8 cellular contexts compared by ENCODE assay signal in genomic region chrX:136209016-136209738, GRCh38. TPM values are rescaled to one million over a fixed set of nuclear protein-coding genes. Genes with fewer than 3 reads are reported as not detected.
DNase-seq lines count a peak whose midpoint lies in the region; ATAC-seq, FAIRE-seq and TF ChIP-seq lines count a peak whose summit lies in the region.

No MANE protein-coding gene starts in this region.

- H3K4me1 Mint-ChIP-seq in nephron, result peaks cover 16% of the 10 kb centered on the region

- TF ChIP-seq CTCF in AG04450 (IDR thresholded peaks at IDR 0.05; ENCODE audit: low read depth, low read length), result peak; percentile 60
- peak; percentile 66 for TF ChIP-seq CTCF in WERI-Rb-1 (IDR thresholded peaks at IDR 0.05; ENCODE audit: low read depth, low read length)
- peak in 5 of 6 experiments; percentile 45 to 59 (median 53) for TF ChIP-seq CTCF in esophagus squamous epithelium (IDR thresholded peaks at IDR 0.05)
- peak in 2 of 3 experiments; percentile 34 to 45 for TF ChIP-seq CTCF in nephron (IDR thresholded peaks at IDR 0.05; ENCODE audit: unreplicated experiment in 3 of 3)
- no peak for TF ChIP-seq CTCF in GM20000 (IDR thresholded peaks at IDR 0.05; ENCODE audit: extremely low read depth, missing control alignments)

- 55 to 68% methylated on average over 8 to 9 of the region's 28 CpGs for WGBS in esophagus squamous epithelium, 2 donors

- no peaks in the 10 kb centered on the region for H3K27me3 Mint-ChIP-seq in nephron (ENCODE audit: low read depth)

- DNase-seq in AG04450 (ENCODE audit: low read depth, low spot score) (no peak), GM18507 (ENCODE audit: extremely low spot score, insufficient read length, low read depth) (no peak), WERI-Rb-1 (peak; percentile 41), esophagus squamous epithelium (lab: John Stamatoyannopoulos, UW) (no peak), GM20000 (ENCODE audit: low spot score) (no peak)

- no peak for ATAC-seq in HG02840 (IDR thresholded peaks at IDR 0.05; ENCODE audit: low FRiP score, unreplicated experiment)
- no peak for ATAC-seq in GM19023 (IDR thresholded peaks at IDR 0.05; ENCODE audit: unreplicated experiment)

- FAIRE-seq in GM18507 (lab: Jason Lieb, UNC), result peak; percentile 49

- peaks cover 0 to 41% (median 21%) of the 10 kb centered on the region in 3 donors for H3K4me1 ChIP-seq in esophagus squamous epithelium

- peaks cover 7% of the 10 kb centered on the region for H3K9me3 Mint-ChIP-seq in nephron

- H3K9me3 ChIP-seq in AG04450 (ENCODE audit: control insufficient read depth, insufficient read depth, low read length) (no peaks in the 10 kb centered on the region), WERI-Rb-1 (ENCODE audit: severe bottlenecking) (no peaks in the 10 kb centered on the region), esophagus squamous epithelium (no peaks in the 10 kb centered on the region)

- H3K36me3 ChIP-seq in WERI-Rb-1, result no peaks in the 10 kb centered on the region
- peaks cover 0 to 16% (median 0%) of the 10 kb centered on the region in 3 donors for H3K36me3 ChIP-seq in esophagus squamous epithelium

- no peak for TF ChIP-seq POLR2A in esophagus squamous epithelium (IDR thresholded peaks at IDR 0.05)

- H3K4me3 ChIP-seq in AG04450 (ENCODE audit: low read depth, low read length) (no peak overlapping the region), WERI-Rb-1 (ENCODE audit: low read depth, low read length) (no peak overlapping the region), esophagus squamous epithelium (no peak overlapping the region)

- H3K27ac ChIP-seq in AG04450 (ENCODE audit: low read depth, low read length), result no peak overlapping the region
- H3K27ac ChIP-seq in WERI-Rb-1, result no peak overlapping the region
- H3K27ac ChIP-seq in esophagus squamous epithelium, result peak overlapping the region in 3 of 4 donors; percentile 74 to 77 (median 76)

- H3K27me3 ChIP-seq in AG04450 (ENCODE audit: control insufficient read depth, insufficient read depth, low read length), result no peaks in the 10 kb centered on the region
- H3K27me3 ChIP-seq in WERI-Rb-1 (ENCODE audit: insufficient read depth, low read depth, severe bottlenecking), result peaks cover 3% of the 10 kb centered on the region
- no peaks in the 10 kb centered on the region for H3K27me3 ChIP-seq in esophagus squamous epithelium

- intact Hi-C loops in esophagus squamous epithelium (cut with DNase I), result no loop called here

- H3K36me3 Mint-ChIP-seq in nephron (ENCODE audit: low read depth), result peaks cover 8% of the 10 kb centered on the region

- POLR2A ChIA-PET in AG04450 (lab: Yijun Ruan, JAX), result interaction anchor here (0.7 kb wide), 2 partner anchors 16 to 285 kb away, joined by 3 read pairs; no protein-coding TSS in a partner anchor

- no peak overlapping the region for H3K27ac Mint-ChIP-seq in nephron

- no peak overlapping the region for H3K4me3 Mint-ChIP-seq in nephron

- CTCF ChIA-PET in AG04450 (lab: Charles Lee), result interaction anchor here (0.6 to 5.3 kb wide), 15 partner anchors 11 to 220 kb away, joined by 3 to 105 read pairs (median 4); no protein-coding TSS in a partner anchor

RNA-seq across cellular contexts. Expression of gene MAP7D3, which starts 42.0 kb away (rescaled TPM):
- 12.4 and 16.6 TPM in 2 replicates for polyA plus RNA-seq in AG04450 (2011; rRNA removed)
- polyA minus RNA-seq in AG04450 (2011; rRNA and poly(A)+ RNA removed), result 14.7 and 17.3 TPM in 2 replicates
- 10 to 100 TPM in 1 of 4 donors, 1 to 10 TPM in 3; 1.3 to 11.8 (median 6.4) TPM for total RNA-seq in esophagus squamous epithelium

Comparison
In these comparisons a context has a peak if more than half of its experiments do, and no peak if none do; other contexts are left out.
1. H3K27ac ChIP-seq: peak in esophagus squamous epithelium (3 of 4); none in AG04450 (single experiment) and WERI-Rb-1 (single experiment).